2 cellular contexts compared by ENCODE assay signal in genomic region chr1:28302247-28302646, GRCh38.
TF ChIP-seq lines count a peak whose summit lies in the region.

No MANE protein-coding gene starts in this region.

TF ChIP-seq in HEK293, 187 proteins besides CTCF, POLR2A, EP300 and RAD21:
- TF ChIP-seq ZNF121 (tag by site-specific recombination; IDR thresholded peaks at IDR 0.05) (0 out of 2 replicates have a peak, but pooled peaks have one; percentile 18), ZNF426 (tag by site-specific recombination; IDR thresholded peaks at IDR 0.05) (no peak), ZNF239 (tag by site-specific recombination; IDR thresholded peaks at IDR 0.05) (no peak)

TF ChIP-seq in K562, 482 proteins besides CTCF, POLR2A, EP300 and RAD21:
- TF ChIP-seq TFE3 (CRISPR knock-in tag; IDR thresholded peaks at IDR 0.05) (no peak), BCOR (IDR thresholded peaks at IDR 0.05) (no peak), MGA (IDR thresholded peaks at IDR 0.05) (peak; percentile 60), ZNF121 (CRISPR knock-in tag; conservative IDR thresholded peaks at IDR 0.05) (peak; percentile 68), EHMT2 (IDR thresholded peaks at IDR 0.05) (0 out of 2 replicates have a peak, but pooled peaks have one; percentile 13), HDAC8 (tag; IDR thresholded peaks at IDR 0.05) (no peak), RBM25 (IDR thresholded peaks at IDR 0.05; ENCODE audit: low read depth, low read length, severe bottlenecking) (peak; percentile 44), TAL1 (IDR thresholded peaks at IDR 0.05) (0 out of 2 replicates have a peak, but pooled peaks have one; percentile 3), L3MBTL2 (IDR thresholded peaks at IDR 0.05) (peak; percentile 66)
